Comparison of ENCODE assay signal across 32 cellular contexts in genomic region chr4:140355288-140355687, GRCh38.
"Had no signal": no experiment of that assay in that cellular context is flagged by ENCODE, and none has a peak within 500 bp of the region (broad histone marks: within the 10 kb centered on the region; RNA-seq: fewer than 3 reads in every experiment).

No MANE protein-coding gene starts in this region.

- H3K36me3 ChIP-seq: adrenal gland, ascending aorta, brain microvascular endothelial cell, breast epithelium, cardiac muscle cell had no signal

- H3K4me1 ChIP-seq: adrenal gland, ascending aorta, breast epithelium had no signal

- H3K4me3 ChIP-seq: adrenal gland, ascending aorta, body of pancreas, breast epithelium, cardiac muscle cell had no signal

- ATAC-seq: activated naive CD4-positive, alpha-beta T cell treated with anti-CD3 and anti-CD28 coated beads, Interleukin-2, amount 50 U/mL, for 72 hours; activated naive CD8-positive, alpha-beta T cell treated with anti-CD3 and anti-CD28 coated beads, Interleukin-2, amount 50 U/mL, for 24 hours; activated T-cell treated with anti-CD3 and anti-CD28 coated beads, Interleukin-2, amount 50 U/mL, for 4 hours; activated T-cell treated with anti-CD3 and anti-CD28 coated beads, Interleukin-2, amount 50 U/mL, for 72 hours; activated T-helper 17 cell treated with anti-CD3 and anti-CD28 coated beads, Interleukin-2, amount 50 U/mL, for 72 hours; body of pancreas had no signal

- H3K9me3 ChIP-seq: adrenal gland, ascending aorta, body of pancreas, breast epithelium had no signal

- H3K27me3 ChIP-seq: adrenal gland, ascending aorta, body of pancreas, brain microvascular endothelial cell, breast epithelium, cardiac muscle cell had no signal

- DNase-seq: activated effector memory CD4-positive, alpha-beta T cell treated with anti-CD3 and anti-CD28 coated beads, Interleukin-2, amount 50 U/mL, for 16 hours; activated effector memory CD4-positive, alpha-beta T cell treated with Interleukin-2 at 50 U/mL for 16 hours; activated gamma-delta T cell; activated gamma-delta T cell treated with Interleukin-2 at 50 U/mL for 16 hours; activated naive CD4-positive, alpha-beta T cell; activated naive CD4-positive, alpha-beta T cell treated with anti-CD3 and anti-CD28 coated beads for 36 hours; activated naive CD4-positive, alpha-beta T cell treated with anti-CD3 and anti-CD28 coated beads, Interleukin-2, amount 10 ng/mL, durations not matched to agents 7 days and 5 days; activated naive CD4-positive, alpha-beta T cell treated with anti-CD3 and anti-CD28 coated beads, Interleukin-2, amount 50 U/mL, for 16 hours; activated naive CD4-positive, alpha-beta T cell treated with Interleukin-2 at 50 U/mL for 16 hours; activated naive CD8-positive, alpha-beta T cell treated with anti-CD3 and anti-CD28 coated beads for 36 hours; activated naive CD8-positive, alpha-beta T cell treated with anti-CD3 and anti-CD28 coated beads, Interleukin-2, amount 10 ng/mL, durations not matched to agents 7 days and 5 days; activated naive CD8-positive, alpha-beta T cell treated with anti-CD3 and anti-CD28 coated beads, Interleukin-2, amount 50 U/mL, for 24 hours; activated T-cell treated with anti-CD3 and anti-CD28 coated beads, Interleukin-2, amount 50 U/mL, for 1 hour; activated T-cell treated with anti-CD3 and anti-CD28 coated beads, Interleukin-2, amount 50 U/mL, for 24 hours; activated T-cell treated with anti-CD3 and anti-CD28 coated beads, Interleukin-2, amount 50 U/mL, for 4 hours; activated T-cell treated with anti-CD3 and anti-CD28 coated beads, Interleukin-2, amount 50 U/mL, for 48 hours; activated T-cell treated with anti-CD3 and anti-CD28 coated beads, Interleukin-2, amount 50 U/mL, for 72 hours; adrenal gland; amniotic stem cell; amygdala; anterior cingulate cortex; aorta; body of pancreas; brain microvascular endothelial cell; caudate nucleus; central memory CD4-positive, alpha-beta T cell; cerebellar nuclear complex had no signal

- H3K27ac ChIP-seq: adrenal gland, ascending aorta, body of pancreas, brain microvascular endothelial cell, breast epithelium, cardiac muscle cell had no signal
